ENCODE assay signal across 19 cellular contexts in genomic region chr14:51305761-51306160, GRCh38.
"Had no signal": no experiment of that assay in that cellular context is flagged by ENCODE, and none has a peak within 500 bp of the region (broad histone marks: within the 10 kb centered on the region; RNA-seq: fewer than 3 reads in every experiment).

No MANE protein-coding gene starts in this region.

- ATAC-seq: activated CD8-positive, alpha-beta T cell treated with anti-CD3 and anti-CD28 coated beads, Interleukin-2, amount 10 ng/mL, durations not matched to agents 7 days and 5 days; esophagus mucosa; heart right ventricle; natural killer cell had no signal

- H3K4me3 ChIP-seq: heart right ventricle, tibial artery, uterus had no signal

- H3K27ac Mint-ChIP-seq: activated CD4-positive, alpha-beta T cell treated with anti-CD3 and anti-CD28 coated beads, Interleukin-2, amount 10 ng/mL, durations not matched to agents 24 days and 14 days; activated CD8-positive, alpha-beta T cell treated with anti-CD3 and anti-CD28 coated beads, Interleukin-2, amount 10 ng/mL, durations not matched to agents 7 days and 5 days; activated naive CD4-positive, alpha-beta T cell treated with anti-CD3 and anti-CD28 coated beads for 36 hours; memory B cell; natural killer cell had no signal

- H3K9me3 ChIP-seq: heart right ventricle, neutrophil, tibial artery, uterus had no signal

- H3K27ac ChIP-seq: heart right ventricle, neutrophil, tibial artery, uterus had no signal

- H3K4me3 Mint-ChIP-seq: activated CD4-positive, alpha-beta T cell treated with anti-CD3 and anti-CD28 coated beads, Interleukin-2, amount 10 ng/mL, durations not matched to agents 24 days and 14 days; activated CD8-positive, alpha-beta T cell treated with anti-CD3 and anti-CD28 coated beads, Interleukin-2, amount 10 ng/mL, durations not matched to agents 7 days and 5 days; activated naive CD4-positive, alpha-beta T cell treated with anti-CD3 and anti-CD28 coated beads for 36 hours; activated T-cell treated with anti-CD3 and anti-CD28 coated beads, Interleukin-2, amount 50 U/mL, for 4 hours; memory B cell; natural killer cell had no signal

- H3K4me1 ChIP-seq: uterus had no signal

- H3K36me3 Mint-ChIP-seq: memory B cell, natural killer cell had no signal

- H3K27me3 ChIP-seq: heart right ventricle, neutrophil, tibial artery, uterus had no signal

- H3K4me1 Mint-ChIP-seq: memory B cell, natural killer cell had no signal

- H3K36me3 ChIP-seq: heart right ventricle, neutrophil, tibial artery, uterus had no signal

- H3K9me3 Mint-ChIP-seq: activated CD4-positive, alpha-beta T cell treated with anti-CD3 and anti-CD28 coated beads, Interleukin-2, amount 10 ng/mL, durations not matched to agents 24 days and 14 days; activated naive CD4-positive, alpha-beta T cell treated with anti-CD3 and anti-CD28 coated beads for 36 hours; activated T-cell treated with anti-CD3 and anti-CD28 coated beads, Interleukin-2, amount 50 U/mL, for 4 hours; memory B cell; natural killer cell had no signal

- DNase-seq: activated CD4-positive, alpha-beta T cell treated with anti-CD3 and anti-CD28 coated beads, Interleukin-2, amount 10 ng/mL, durations not matched to agents 24 days and 14 days; activated CD4-positive, CD25-positive, alpha-beta regulatory T cell; activated CD8-positive, alpha-beta T cell treated with anti-CD3 and anti-CD28 coated beads, Interleukin-2, amount 10 ng/mL, durations not matched to agents 7 days and 5 days; activated naive CD4-positive, alpha-beta T cell treated with anti-CD3 and anti-CD28 coated beads for 36 hours; activated T-cell treated with anti-CD3 and anti-CD28 coated beads, Interleukin-2, amount 50 U/mL, for 4 hours; anterior cingulate cortex; cortex of kidney; effector CD4-positive, alpha-beta T cell; heart right ventricle; natural killer cell; stimulated activated CD4-positive, alpha-beta T cell treated with anti-CD3 and anti-CD28 coated beads, Interleukin-12 subunit alpha, Interleukin-12 subunit beta, amount 100 ng/mL, for 4 hours; stimulated activated CD4-positive, alpha-beta T cell treated with anti-CD3 and anti-CD28 coated beads, Interleukin-2, amount 100 ng/mL, for 24 hours; stimulated activated naive CD4-positive, alpha-beta T cell treated with Interleukin-2 at 50 U/mL for 16 hours; T-helper 1 cell; tibial artery; uterus had no signal
